Comparison of ENCODE assay signal across 2 cellular contexts in genomic region chr1:9676128-9676527, GRCh38.
TF ChIP-seq lines count a peak whose summit lies in the region.

No MANE protein-coding gene starts in this region.

TF ChIP-seq in HEK293, 187 proteins besides CTCF, POLR2A, EP300 and RAD21:
- TF ChIP-seq ZNF121 (tag by site-specific recombination; IDR thresholded peaks at IDR 0.05), result peak; percentile 89

TF ChIP-seq in K562, 482 proteins besides CTCF, POLR2A, EP300 and RAD21:
- TF ChIP-seq ZNF121 (CRISPR knock-in tag; conservative IDR thresholded peaks at IDR 0.05), result peak; percentile 78
